ENCODE assay signal across 8 cellular contexts in genomic region chr3:171328419-171329082, GRCh38.
DNase-seq lines count a peak whose midpoint lies in the region; ATAC-seq and TF ChIP-seq lines count a peak whose summit lies in the region.

No MANE protein-coding gene starts in this region.

- TF ChIP-seq EP300 in Ishikawa (IDR thresholded peaks at IDR 0.05; ENCODE audit: borderline replicate concordance), result no peak
- TF ChIP-seq EP300 in esophagus muscularis mucosa (IDR thresholded peaks at IDR 0.05), result no peak
- TF ChIP-seq EP300 in suprapubic skin (IDR thresholded peaks at IDR 0.05), result no peak

- 51% methylated on average over 3 of the region's 3 CpGs for WGBS in esophagus muscularis mucosa
- WGBS in suprapubic skin, result 27% methylated on average over 3 of the region's 3 CpGs

- no peak for ATAC-seq in GM21447 (IDR thresholded peaks at IDR 0.05; ENCODE audit: unreplicated experiment)

- H3K27ac Mint-ChIP-seq in CD8-positive, alpha-beta memory T cell, result peak overlapping the region in 5 of 8 donors; percentile 17 to 74 (median 70)

- POLR2A ChIA-PET in CD8-positive, alpha-beta memory T cell (lab: Charles Lee), result interaction anchor here (1.0 kb wide), 1 partner anchor 129 kb away, joined by 3 read pairs; no protein-coding TSS in a partner anchor

- intact Hi-C loops in esophagus muscularis mucosa (cut with DNase I), result loop anchor here (10.0 kb wide), 1 partner anchor 144 kb away; no protein-coding TSS in a partner anchor

- TF ChIP-seq CTCF in esophagus muscularis mucosa (IDR thresholded peaks at IDR 0.05) (no peak), suprapubic skin (IDR thresholded peaks at IDR 0.05) (no peak)

- H3K27me3 ChIP-seq in CD8-positive, alpha-beta memory T cell (ENCODE audit: insufficient read depth, low read length, poor library complexity, severe bottlenecking), result no peaks in the 10 kb centered on the region
- H3K27me3 ChIP-seq in esophagus muscularis mucosa, result no peaks in the 10 kb centered on the region
- no peaks in the 10 kb centered on the region for H3K27me3 ChIP-seq in suprapubic skin

- H3K4me3 Mint-ChIP-seq in CD8-positive, alpha-beta memory T cell, result peak overlapping the region in 6 of 7 donors; percentile 21 to 68 (median 50)

- no peak for TF ChIP-seq RAD21 in Ishikawa (IDR thresholded peaks at IDR 0.05; ENCODE audit: low read depth)

- H3K27ac ChIP-seq in CD8-positive, alpha-beta memory T cell (ENCODE audit: low read depth, low read length), result no peak overlapping the region
- H3K27ac ChIP-seq in esophagus muscularis mucosa (replicated peaks in 1 of 4) (peak overlapping the region in 3 of 4 donors; percentile 28 to 61 (median 59)), suprapubic skin (no peak overlapping the region)

- no peaks in the 10 kb centered on the region for H3K9me3 Mint-ChIP-seq in CD8-positive, alpha-beta memory T cell

- peaks cover 23% of the 10 kb centered on the region for H3K4me1 ChIP-seq in CD8-positive, alpha-beta memory T cell (ENCODE audit: insufficient read depth, low read length)
- H3K4me1 ChIP-seq in esophagus muscularis mucosa (peaks cover 44 to 76% (median 65%) of the 10 kb centered on the region in 4 donors), suprapubic skin (peaks cover 14% of the 10 kb centered on the region)

- no peaks in the 10 kb centered on the region for H3K36me3 ChIP-seq in CD8-positive, alpha-beta memory T cell (ENCODE audit: insufficient read depth, low read length)
- H3K36me3 ChIP-seq in esophagus muscularis mucosa, result no peaks in the 10 kb centered on the region
- no peaks in the 10 kb centered on the region for H3K36me3 ChIP-seq in suprapubic skin

- H3K9me3 ChIP-seq in CD8-positive, alpha-beta memory T cell (ENCODE audit: low read length), result no peaks in the 10 kb centered on the region
- H3K9me3 ChIP-seq in esophagus muscularis mucosa (no peaks in the 10 kb centered on the region), suprapubic skin (no peaks in the 10 kb centered on the region)

- DNase-seq in CD8-positive, alpha-beta memory T cell, result peak; percentile 34 to 59 (median 49)
- peak; percentile 7 to 24 for DNase-seq in activated CD4-positive, alpha-beta T cell treated with anti-CD3 and anti-CD28 coated beads for 4 hours
- DNase-seq in esophagus muscularis mucosa (ENCODE audit: extremely low spot score), result no peak
- DNase-seq in stimulated activated CD8-positive, alpha-beta memory T cell treated with anti-CD3 and anti-CD28 coated beads, Interleukin-15, amount 100 ng/mL, for 4 hours (ENCODE audit: low read depth in 2 of 2), result peak; percentile 1 to 5
- DNase-seq in suprapubic skin (ENCODE audit: low spot score in 2 of 2), result no peak
- DNase-seq in NCI-H187 (lab: John Stamatoyannopoulos, UW), result no peak

- CTCF ChIA-PET in CD8-positive, alpha-beta memory T cell (lab: Charles Lee), result interaction anchor here (0.8 to 2.5 kb wide), 8 partner anchors 11 to 229 kb away, joined by 3 to 8 read pairs (median 3); partner anchors contain the start of gene TNIK

- H3K4me3 ChIP-seq in CD8-positive, alpha-beta memory T cell (ENCODE audit: low read length), result no peak overlapping the region
- H3K4me3 ChIP-seq in esophagus muscularis mucosa, result no peak overlapping the region
- H3K4me3 ChIP-seq in suprapubic skin, result no peak overlapping the region

- peaks cover 37 to 83% (median 71%) of the 10 kb centered on the region in 3 donors for H3K4me1 Mint-ChIP-seq in CD8-positive, alpha-beta memory T cell

- TF ChIP-seq POLR2A in esophagus muscularis mucosa (IDR thresholded peaks at IDR 0.05; ENCODE audit: low read depth) (no peak), suprapubic skin (IDR thresholded peaks at IDR 0.05) (no peak)

- no peaks in the 10 kb centered on the region for H3K27me3 Mint-ChIP-seq in CD8-positive, alpha-beta memory T cell

- H3K36me3 Mint-ChIP-seq in CD8-positive, alpha-beta memory T cell, result peaks cover 0 to 3% (median 2%) of the 10 kb centered on the region in 3 donors

TF ChIP-seq in Ishikawa, 13 proteins besides CTCF, POLR2A, EP300 and RAD21:
- TF ChIP-seq TCF12 (IDR thresholded peaks at IDR 0.05; ENCODE audit: low read depth) (no peak), CEBPB (IDR thresholded peaks at IDR 0.05) (peak; percentile 88), NFIC (IDR thresholded peaks at IDR 0.05) (0 out of 2 replicates have a peak, but pooled peaks have one; percentile 14)

Comparison
In these comparisons a context has a peak if more than half of its experiments do, and no peak if none do; other contexts are left out.
1. DNase-seq: peak in CD8-positive, alpha-beta memory T cell (5 of 5), activated CD4-positive, alpha-beta T cell treated with anti-CD3 and anti-CD28 coated beads for 4 hours (2 of 2) and stimulated activated CD8-positive, alpha-beta memory T cell treated with anti-CD3 and anti-CD28 coated beads, Interleukin-15, amount 100 ng/mL, for 4 hours (2 of 2); none in esophagus muscularis mucosa (single experiment), suprapubic skin (0 of 2) and NCI-H187 (0 of 2).
2. H3K27ac ChIP-seq: peak in esophagus muscularis mucosa (3 of 4); none in CD8-positive, alpha-beta memory T cell (single experiment) and suprapubic skin (single experiment).